ENCODE assay signal across 1 cellular context in genomic region chr2:27356382-27357181, GRCh38.
A peak's percentile ranks its signal among the peaks of the same experiment; 100 is the strongest.
TF ChIP-seq lines count a peak whose summit lies in the region.

A gene with protein sequence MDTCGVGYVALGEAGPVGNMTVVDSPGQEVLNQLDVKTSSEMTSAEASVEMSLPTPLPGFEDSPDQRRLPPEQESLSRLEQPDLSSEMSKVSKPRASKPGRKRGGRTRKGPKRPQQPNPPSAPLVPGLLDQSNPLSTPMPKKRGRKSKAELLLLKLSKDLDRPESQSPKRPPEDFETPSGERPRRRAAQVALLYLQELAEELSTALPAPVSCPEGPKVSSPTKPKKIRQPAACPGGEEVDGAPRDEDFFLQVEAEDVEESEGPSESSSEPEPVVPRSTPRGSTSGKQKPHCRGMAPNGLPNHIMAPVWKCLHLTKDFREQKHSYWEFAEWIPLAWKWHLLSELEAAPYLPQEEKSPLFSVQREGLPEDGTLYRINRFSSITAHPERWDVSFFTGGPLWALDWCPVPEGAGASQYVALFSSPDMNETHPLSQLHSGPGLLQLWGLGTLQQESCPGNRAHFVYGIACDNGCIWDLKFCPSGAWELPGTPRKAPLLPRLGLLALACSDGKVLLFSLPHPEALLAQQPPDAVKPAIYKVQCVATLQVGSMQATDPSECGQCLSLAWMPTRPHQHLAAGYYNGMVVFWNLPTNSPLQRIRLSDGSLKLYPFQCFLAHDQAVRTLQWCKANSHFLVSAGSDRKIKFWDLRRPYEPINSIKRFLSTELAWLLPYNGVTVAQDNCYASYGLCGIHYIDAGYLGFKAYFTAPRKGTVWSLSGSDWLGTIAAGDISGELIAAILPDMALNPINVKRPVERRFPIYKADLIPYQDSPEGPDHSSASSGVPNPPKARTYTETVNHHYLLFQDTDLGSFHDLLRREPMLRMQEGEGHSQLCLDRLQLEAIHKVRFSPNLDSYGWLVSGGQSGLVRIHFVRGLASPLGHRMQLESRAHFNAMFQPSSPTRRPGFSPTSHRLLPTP (minus strand): TSS chr2:27356764. CDS start chr2:27343554, 13,210 bp downstream.

TF ChIP-seq in K562, 482 proteins besides CTCF, POLR2A, EP300 and RAD21 (continued from another document and continues in another):
- TF ChIP-seq ZNF407 (IDR thresholded peaks at IDR 0.05; ENCODE audit: low read depth) (peak; percentile 91), HNRNPLL (IDR thresholded peaks at IDR 0.05; ENCODE audit: low read depth, low read length, poor library complexity, severe bottlenecking) (peak; percentile 99), SP1 (CRISPR knock-in tag; IDR thresholded peaks at IDR 0.05) (peak; percentile 76), POLR2AphosphoS2 (IDR thresholded peaks at IDR 0.05; ENCODE audit: low read length) (no peak; the same call in 1 of the 2 replicates), LEF1 (IDR thresholded peaks at IDR 0.05) (peak; percentile 62), MAFG (tag; conservative IDR thresholded peaks at IDR 0.05) (no peak), ZNF124 (CRISPR knock-in tag; IDR thresholded peaks at IDR 0.05) (no peak), WHSC1 (IDR thresholded peaks at IDR 0.05; ENCODE audit: low read length) (no peak), CCAR2 (IDR thresholded peaks at IDR 0.05; ENCODE audit: low read depth, low read length) (no peak), ZNF431 (CRISPR knock-in tag; IDR thresholded peaks at IDR 0.05) (0 out of 2 replicates have a peak, but pooled peaks have one; percentile 39), PHB (CRISPR knock-in tag; IDR thresholded peaks at IDR 0.05) (no peak), ZNF197 (CRISPR knock-in tag; IDR thresholded peaks at IDR 0.05; ENCODE audit: low read depth) (no peak), SNRNP70 (optimal IDR thresholded peaks at IDR 0.05; ENCODE audit: low read depth, low read length) (no peak), SIX5 (IDR thresholded peaks at IDR 0.05; ENCODE audit: borderline replicate concordance in 1 of 2, insufficient read depth in 1 of 2, low read depth in 1 of 2, low read length in 2 of 2) (peak; percentile 58 to 60; a peak in 3 of 4 replicates), RFX1 (IDR thresholded peaks at IDR 0.05) (no peak), NONO (IDR thresholded peaks at IDR 0.05; ENCODE audit: low read depth in 2 of 2, low read length in 1 of 2) (peak in 1 of 2 experiments; percentile 95; a peak in 1 of 4 replicates), MECOM (CRISPR knock-in tag; IDR thresholded peaks at IDR 0.05) (no peak), ZNF12 (CRISPR knock-in tag; IDR thresholded peaks at IDR 0.05) (no peak), MCM3 (IDR thresholded peaks at IDR 0.05) (no peak), HDAC8 (tag; IDR thresholded peaks at IDR 0.05) (0 out of 2 replicates have a peak, but pooled peaks have one; percentile 34), ZBTB33 (CRISPR knock-in tag; IDR thresholded peaks at IDR 0.05) (peak; percentile 12; the same call in 1 of the 2 replicates), NFE2L1 (tag; IDR thresholded peaks at IDR 0.05; ENCODE audit: borderline replicate concordance, low read depth) (no peak), ELF4 (CRISPR knock-in tag; IDR thresholded peaks at IDR 0.05) (peak; percentile 29; the same call in 1 of the 2 replicates), MYC (IDR thresholded peaks at IDR 0.05; ENCODE audit: low read depth, low read length) (peak; percentile 98), MYC (CRISPR knock-in tag; IDR thresholded peaks at IDR 0.05; ENCODE audit: borderline replicate concordance, low read depth) (peak; percentile 81; the same call in 1 of the 2 replicates), ZBTB17 (CRISPR knock-in tag; IDR thresholded peaks at IDR 0.05) (peak; percentile 72), ATF6 (CRISPR knock-in tag; IDR thresholded peaks at IDR 0.05) (no peak), ZNF24 (IDR thresholded peaks at IDR 0.05) (peak; percentile 8; the same call in 1 of the 2 replicates), NFXL1 (CRISPR knock-in tag; IDR thresholded peaks at IDR 0.05) (no peak), PHF8 (IDR thresholded peaks at IDR 0.05; ENCODE audit: borderline replicate concordance, low read length) (peak; percentile 56; the same call in 1 of the 2 replicates), NFRKB (IDR thresholded peaks at IDR 0.05; ENCODE audit: low read depth) (peak; percentile 91), RFX7 (CRISPR knock-in tag; IDR thresholded peaks at IDR 0.05) (no peak), NCOR1 (IDR thresholded peaks at IDR 0.05) (peak; percentile 50), CHD1 (IDR thresholded peaks at IDR 0.05; ENCODE audit: low read length) (peak; percentile 83), IFI16 (CRISPR knock-in tag; IDR thresholded peaks at IDR 0.05) (no peak), FUS (optimal IDR thresholded peaks at IDR 0.05; ENCODE audit: low read depth, low read length) (no peak), CEBPB (tag; IDR thresholded peaks at IDR 0.05) (peak; percentile 86), SPI1 (IDR thresholded peaks at IDR 0.05; ENCODE audit: borderline replicate concordance, low read depth, low read length) (no peak), NFIX (CRISPR knock-in tag; IDR thresholded peaks at IDR 0.05; ENCODE audit: low read depth) (no peak), ZBTB11 (CRISPR knock-in tag; IDR thresholded peaks at IDR 0.05) (peak in 2 of 3 experiments; percentile 54 to 89; a peak in 3 of 6 replicates), KDM1A (IDR thresholded peaks at IDR 0.05) (no peak), USF2 (CRISPR knock-in tag; IDR thresholded peaks at IDR 0.05) (peak; percentile 27), KLF13 (tag; IDR thresholded peaks at IDR 0.05; ENCODE audit: borderline replicate concordance, low read depth) (peak; percentile 16; the same call in 1 of the 2 replicates), SREBF2 (CRISPR knock-in tag; IDR thresholded peaks at IDR 0.05) (no peak), NELFE (IDR thresholded peaks at IDR 0.05; ENCODE audit: insufficient read depth, insufficient read length) (no peak), RBBP5 (IDR thresholded peaks at IDR 0.05; ENCODE audit: borderline replicate concordance, insufficient read depth, low read length, poor library complexity, severe bottlenecking) (peak; percentile 86), TAF7 (tag; IDR thresholded peaks at IDR 0.05) (peak; percentile 52), MTA1 (IDR thresholded peaks at IDR 0.05; ENCODE audit: borderline replicate concordance) (peak; percentile 98), KHSRP (IDR thresholded peaks at IDR 0.05) (no peak), KLF16 (IDR thresholded peaks at IDR 0.05) (0 out of 2 replicates have a peak, but pooled peaks have one; percentile 3), TCF7 (IDR thresholded peaks at IDR 0.05; ENCODE audit: borderline replicate concordance) (0 out of 2 replicates have a peak, but pooled peaks have one; percentile 24)
